In the genomic region with DNA sequence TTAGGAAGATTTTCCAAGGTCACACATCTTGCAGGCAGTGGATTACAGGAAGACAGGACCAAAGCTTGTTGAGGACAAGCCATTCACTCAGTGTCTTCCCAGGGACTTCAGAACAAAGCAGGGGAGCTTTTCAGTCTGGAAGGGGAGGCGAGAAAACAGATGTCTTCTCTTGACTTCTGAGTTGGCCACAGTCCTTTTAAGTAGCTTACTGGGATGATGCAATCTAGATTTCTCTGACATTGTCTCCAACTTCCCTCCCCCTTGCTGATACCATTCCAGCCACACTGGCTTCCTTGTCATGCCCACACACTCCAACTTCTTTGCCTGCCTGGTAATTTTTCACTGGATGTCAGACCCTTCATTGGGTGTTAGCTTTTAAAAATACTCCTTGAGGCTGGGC, we compare ENCODE assay signal across 12 cellular contexts.
DNase-seq lines count a peak whose midpoint lies in the region; ATAC-seq and TF ChIP-seq lines count a peak whose summit lies in the region.
"Had no signal": no experiment of that assay in that cellular context is flagged by ENCODE, and none has a peak within 500 bp of the region (broad histone marks: within the 10 kb centered on the region; RNA-seq: fewer than 3 reads in every experiment).

No MANE protein-coding gene starts in this region.

- H3K27me3 ChIP-seq in right atrium auricular region (no peaks in the 10 kb centered on the region), upper lobe of right lung (no peaks in the 10 kb centered on the region)
- H3K27me3 ChIP-seq: heart left ventricle had no signal

- DNase-seq in left ventricle myocardium superior (no peak), right atrium auricular region (ENCODE audit: low spot score) (no peak), SKM-1 treated with dmso at 0.1 percent for 144 hours (lab: John Stamatoyannopoulos, UW; ENCODE audit: unreplicated experiment) (peak; percentile 6), globus pallidus (ENCODE audit: low spot score) (peak; percentile 11), upper lobe of right lung (no peak)
- DNase-seq: activated CD8-positive, alpha-beta T cell treated with anti-CD3 and anti-CD28 coated beads for 36 hours; activated naive CD4-positive, alpha-beta T cell treated with anti-CD3 and anti-CD28 coated beads, Interleukin-2, amount 10 ng/mL, durations not matched to agents 7 days and 5 days; heart left ventricle had no signal

- no peaks in the 10 kb centered on the region for H3K9me3 ChIP-seq in right atrium auricular region
- no peaks in the 10 kb centered on the region for H3K9me3 ChIP-seq in upper lobe of right lung
- H3K9me3 ChIP-seq: heart left ventricle had no signal

- TF ChIP-seq CTCF in right atrium auricular region (IDR thresholded peaks at IDR 0.05) (no peak), upper lobe of right lung (IDR thresholded peaks at IDR 0.05) (no peak)

- H3K36me3 ChIP-seq in right atrium auricular region (no peaks in the 10 kb centered on the region), upper lobe of right lung (no peaks in the 10 kb centered on the region)
- H3K36me3 ChIP-seq: heart left ventricle had no signal

- H3K27ac ChIP-seq in right atrium auricular region (no peak overlapping the region), upper lobe of right lung (peak overlapping the region; percentile 42)
- H3K27ac ChIP-seq: coronary artery, heart left ventricle had no signal

- no peaks in the 10 kb centered on the region for H3K4me1 ChIP-seq in right atrium auricular region
- H3K4me1 ChIP-seq in upper lobe of right lung: peaks cover 18% of the 10 kb centered on the region
- H3K4me1 ChIP-seq: heart left ventricle had no signal

- intact Hi-C loops in left ventricle myocardium superior (cut with micrococcal nuclease): no loop called here
- intact Hi-C loops in upper lobe of right lung (cut with DNase I): no loop called here

- H3K4me3 ChIP-seq in right atrium auricular region (no peak overlapping the region), upper lobe of right lung (no peak overlapping the region)
- H3K4me3 ChIP-seq: coronary artery, heart left ventricle had no signal

- ATAC-seq in left ventricle myocardium superior (peak; percentile 57), upper lobe of right lung (peak; percentile 61), HG02870 (IDR thresholded peaks at IDR 0.05; ENCODE audit: unreplicated experiment) (no peak), HG03457 (IDR thresholded peaks at IDR 0.05; ENCODE audit: unreplicated experiment) (no peak), HG02642 (IDR thresholded peaks at IDR 0.05; ENCODE audit: poor library complexity, unreplicated experiment) (no peak)
- ATAC-seq: activated CD8-positive, alpha-beta T cell treated with anti-CD3 and anti-CD28 coated beads for 36 hours had no signal

Comparison
In these comparisons a context has a peak if more than half of its experiments do, and no peak if none do; other contexts are left out.
1. ATAC-seq: peak in left ventricle myocardium superior (single experiment) and upper lobe of right lung (single experiment); none in HG02870 (single experiment), HG03457 (single experiment) and HG02642 (single experiment).
2. DNase-seq: peak in SKM-1 treated with dmso at 0.1 percent for 144 hours (single experiment) and globus pallidus (single experiment); none in left ventricle myocardium superior (single experiment), right atrium auricular region (single experiment) and upper lobe of right lung (single experiment).